11 cellular contexts compared by ENCODE assay signal in genomic region chr7:74187915-74188675, GRCh38. TPM values are rescaled to one million over a fixed set of nuclear protein-coding genes. Genes with fewer than 3 reads are reported as not detected.
DNase-seq lines count a peak whose midpoint lies in the region; TF ChIP-seq lines count a peak whose summit lies in the region.
"Had no signal": no experiment of that assay in that cellular context is flagged by ENCODE, and none has a peak within 500 bp of the region (broad histone marks: within the 10 kb centered on the region; RNA-seq: fewer than 3 reads in every experiment).

No MANE protein-coding gene starts in this region.

- H3K36me3 ChIP-seq in adipocyte (ENCODE audit: control insufficient read depth, insufficient read depth, low read length, severe bottlenecking) (peaks cover 60% of the 10 kb centered on the region), left ventricle myocardium inferior (peaks cover 54% of the 10 kb centered on the region), stomach (peaks cover 53 to 63% (median 59%) of the 10 kb centered on the region in 4 donors)
- H3K36me3 ChIP-seq: ovary had no signal

- H3K9ac ChIP-seq in adipocyte (ENCODE audit: low read length), result peak overlapping the region; percentile 10

- TF ChIP-seq EP300 in stomach (IDR thresholded peaks at IDR 0.05), result no peak

- no peaks in the 10 kb centered on the region for H3K27me3 ChIP-seq in adipocyte (replicated peaks; ENCODE audit: control insufficient read depth, insufficient read depth, low read length)
- no peaks in the 10 kb centered on the region for H3K27me3 ChIP-seq in left ventricle myocardium inferior (ENCODE audit: low read depth)
- no peaks in the 10 kb centered on the region for H3K27me3 ChIP-seq in stomach
- H3K27me3 ChIP-seq: breast epithelium, ovary had no signal

- TF ChIP-seq POLR2A in stomach (IDR thresholded peaks at IDR 0.05), result no peak

- H3K9me3 ChIP-seq in adipocyte (ENCODE audit: control insufficient read depth, low read length), result no peaks in the 10 kb centered on the region
- H3K9me3 ChIP-seq in left ventricle myocardium inferior (replicated peaks), result no peaks in the 10 kb centered on the region
- no peaks in the 10 kb centered on the region for H3K9me3 ChIP-seq in stomach
- H3K9me3 ChIP-seq: breast epithelium, ovary had no signal

- H3K27me3 Mint-ChIP-seq in activated CD4-positive, alpha-beta memory T cell treated with anti-CD3 and anti-CD28 coated beads for 36 hours, result no peaks in the 10 kb centered on the region
- H3K27me3 Mint-ChIP-seq in activated CD4-positive, alpha-beta memory T cell treated with anti-CD3 and anti-CD28 coated beads, Interleukin-2, amount 10 ng/mL, durations not matched to agents 7 days and 5 days, result no peaks in the 10 kb centered on the region

- H3K4me1 ChIP-seq in adipocyte (ENCODE audit: control insufficient read depth, insufficient read depth, low read length) (peaks cover 42% of the 10 kb centered on the region), left ventricle myocardium inferior (peaks cover 60% of the 10 kb centered on the region), stomach (peaks cover 39 to 63% (median 54%) of the 10 kb centered on the region in 4 donors)

- no peak for DNase-seq in activated CD4-positive, alpha-beta memory T cell treated with anti-CD3 and anti-CD28 coated beads for 36 hours
- DNase-seq in activated CD4-positive, alpha-beta memory T cell treated with anti-CD3 and anti-CD28 coated beads, Interleukin-2, amount 10 ng/mL, durations not matched to agents 7 days and 5 days, result no peak
- DNase-seq in adipocyte (ENCODE audit: low read depth) (no peak), left ventricle myocardium inferior (no peak), stomach (no peak), CD1c-positive myeloid dendritic cell (ENCODE audit: extremely low spot score) (no peak), substantia nigra (lab: John Stamatoyannopoulos, UW) (no peak), superior temporal gyrus (ENCODE audit: extremely low spot score) (no peak)
- DNase-seq: OCI-M1 had no signal

- intact Hi-C loops in activated CD4-positive, alpha-beta memory T cell treated with anti-CD3 and anti-CD28 coated beads for 36 hours (cut with micrococcal nuclease), result no loop called here
- intact Hi-C loops in left ventricle myocardium inferior (cut with micrococcal nuclease), result no loop called here
- intact Hi-C loops in stomach (cut with DNase I; ENCODE audit: low total_unique reads), result no loop called here

- H3K27ac ChIP-seq in left ventricle myocardium inferior (replicated peaks), result peak overlapping the region; percentile 51
- H3K27ac ChIP-seq in stomach, result peak overlapping the region in 4 of 5 donors; percentile 2 to 65 (median 46)
- H3K27ac ChIP-seq in substantia nigra (ENCODE audit: low read depth, low read length, poor library complexity, severe bottlenecking), result no peak overlapping the region
- H3K27ac ChIP-seq: ovary had no signal

- CTCF ChIA-PET in activated CD4-positive, alpha-beta memory T cell treated with anti-CD3 and anti-CD28 coated beads for 36 hours (lab: Charles Lee), result interaction anchor here (1.9 to 2.4 kb wide), 2 partner anchors 18 to 120 kb away, joined by 5 to 13 read pairs; no protein-coding TSS in a partner anchor
- CTCF ChIA-PET in activated CD4-positive, alpha-beta memory T cell treated with anti-CD3 and anti-CD28 coated beads, Interleukin-2, amount 10 ng/mL, durations not matched to agents 7 days and 5 days (lab: Charles Lee), result interaction anchor here (0.5 to 1.2 kb wide), 2 partner anchors 10 to 13 kb away, joined by 3 to 5 read pairs; no protein-coding TSS in a partner anchor

- 29 to 54% (median 33%) methylated on average over 11 of the region's 11 CpGs for WGBS in stomach, 5 donors

- peaks cover 55% of the 10 kb centered on the region for H3K36me3 Mint-ChIP-seq in activated CD4-positive, alpha-beta memory T cell treated with anti-CD3 and anti-CD28 coated beads for 36 hours
- peaks cover 65% of the 10 kb centered on the region for H3K36me3 Mint-ChIP-seq in activated CD4-positive, alpha-beta memory T cell treated with anti-CD3 and anti-CD28 coated beads, Interleukin-2, amount 10 ng/mL, durations not matched to agents 7 days and 5 days (ENCODE audit: low read depth)

- no peak overlapping the region for H3K4me3 Mint-ChIP-seq in activated CD4-positive, alpha-beta memory T cell treated with anti-CD3 and anti-CD28 coated beads for 36 hours
- H3K4me3 Mint-ChIP-seq in activated CD4-positive, alpha-beta memory T cell treated with anti-CD3 and anti-CD28 coated beads, Interleukin-2, amount 10 ng/mL, durations not matched to agents 7 days and 5 days, result no peak overlapping the region

- POLR2A ChIA-PET in activated CD4-positive, alpha-beta memory T cell treated with anti-CD3 and anti-CD28 coated beads for 36 hours (lab: Charles Lee), result no interaction called here
- POLR2A ChIA-PET in activated CD4-positive, alpha-beta memory T cell treated with anti-CD3 and anti-CD28 coated beads, Interleukin-2, amount 10 ng/mL, durations not matched to agents 7 days and 5 days (lab: Charles Lee), result interaction anchor here (3.8 kb wide), 1 partner anchor 13 kb away, joined by 11 read pairs; the partner anchor contains the start of gene EIF4H

- no peak overlapping the region for H3K4me3 ChIP-seq in adipocyte (ENCODE audit: low read length)
- no peak overlapping the region for H3K4me3 ChIP-seq in left ventricle myocardium inferior
- no peak overlapping the region for H3K4me3 ChIP-seq in stomach
- H3K4me3 ChIP-seq: breast epithelium, ovary had no signal

- H3K4me1 Mint-ChIP-seq in activated CD4-positive, alpha-beta memory T cell treated with anti-CD3 and anti-CD28 coated beads for 36 hours (ENCODE audit: low read depth), result peaks cover 40% of the 10 kb centered on the region
- H3K4me1 Mint-ChIP-seq in activated CD4-positive, alpha-beta memory T cell treated with anti-CD3 and anti-CD28 coated beads, Interleukin-2, amount 10 ng/mL, durations not matched to agents 7 days and 5 days, result peaks cover 37% of the 10 kb centered on the region

- TF ChIP-seq CTCF in left ventricle myocardium inferior (IDR thresholded peaks at IDR 0.05; ENCODE audit: borderline replicate concordance) (no peak), stomach (IDR thresholded peaks at IDR 0.05) (no peak)

- peak overlapping the region; percentile 8 for H3K27ac Mint-ChIP-seq in activated CD4-positive, alpha-beta memory T cell treated with anti-CD3 and anti-CD28 coated beads for 36 hours
- no peak overlapping the region for H3K27ac Mint-ChIP-seq in activated CD4-positive, alpha-beta memory T cell treated with anti-CD3 and anti-CD28 coated beads, Interleukin-2, amount 10 ng/mL, durations not matched to agents 7 days and 5 days

- no peaks in the 10 kb centered on the region for H3K9me3 Mint-ChIP-seq in activated CD4-positive, alpha-beta memory T cell treated with anti-CD3 and anti-CD28 coated beads for 36 hours
- H3K9me3 Mint-ChIP-seq in activated CD4-positive, alpha-beta memory T cell treated with anti-CD3 and anti-CD28 coated beads, Interleukin-2, amount 10 ng/mL, durations not matched to agents 7 days and 5 days, result no peaks in the 10 kb centered on the region

RNA-seq across cellular contexts. Expression of gene EIF4H, which starts 13.9 kb away (rescaled TPM):
- total RNA-seq in activated CD4-positive, alpha-beta memory T cell treated with anti-CD3 and anti-CD28 coated beads for 36 hours, result 100 to 1,000 TPM; 400 to 410 TPM
- total RNA-seq in activated CD4-positive, alpha-beta memory T cell treated with anti-CD3 and anti-CD28 coated beads, Interleukin-2, amount 10 ng/mL, durations not matched to agents 7 days and 5 days, result 100 to 1,000 TPM; 295 to 320 TPM
- total RNA-seq in left ventricle myocardium inferior (159 TPM), stomach (100 to 1,000 TPM in 4 of 5 donors, 10 to 100 TPM in 1; 71.2 to 235 (median 180) TPM)
- 100 to 1,000 TPM; 144 to 206 (median 149) TPM for polyA plus RNA-seq in stomach

RNA-seq across cellular contexts. Expression of gene LAT2, which starts 21.7 kb away (rescaled TPM):
- 1 to 10 TPM; 6.6 to 6.7 TPM for total RNA-seq in activated CD4-positive, alpha-beta memory T cell treated with anti-CD3 and anti-CD28 coated beads for 36 hours
- 10 to 100 TPM; 31.1 to 32.5 TPM for total RNA-seq in activated CD4-positive, alpha-beta memory T cell treated with anti-CD3 and anti-CD28 coated beads, Interleukin-2, amount 10 ng/mL, durations not matched to agents 7 days and 5 days
- total RNA-seq in left ventricle myocardium inferior (2.4 TPM), stomach (100 to 1,000 TPM in 1 of 5 donors, 1 to 10 TPM in 3, under 1 TPM in 1; 0.45 to 150 (median 3.9) TPM)
- 1 to 10 TPM; 6.3 to 8.7 (median 7.2) TPM for polyA plus RNA-seq in stomach
